Comparison of ENCODE assay signal across 15 cellular contexts in genomic region chr21:43806017-43806710, GRCh38. TPM values are rescaled to one million over a fixed set of nuclear protein-coding genes. Genes with fewer than 3 reads are reported as not detected.
DNase-seq lines count a peak whose midpoint lies in the region; ATAC-seq and TF ChIP-seq lines count a peak whose summit lies in the region.
"Had no signal": no experiment of that assay in that cellular context is flagged by ENCODE, and none has a peak within 500 bp of the region (broad histone marks: within the 10 kb centered on the region; RNA-seq: fewer than 3 reads in every experiment).

No MANE protein-coding gene starts in this region.

- in situ Hi-C loops in GM13977 (cut with MboI; ENCODE audit: low pct_unique_long_range_greater_than_20kb, low sequenced_read_pairs, unreplicated experiment): no loop called here

- H3K9me3 Mint-ChIP-seq in activated T-helper 17 cell treated with anti-CD3 and anti-CD28 coated beads, Interleukin-2, amount 50 U/mL, for 72 hours: no peaks in the 10 kb centered on the region
- no peaks in the 10 kb centered on the region for H3K9me3 Mint-ChIP-seq in stimulated activated naive B cell treated with anti-CD40 and anti-IgM and Interleukin-4, amounts not matched to agents 10 μg/mL and 1 μg/mL and 100 μg/mL, for 72 hours

- peak overlapping the region; percentile 28 for H3K27ac Mint-ChIP-seq in activated T-helper 17 cell treated with anti-CD3 and anti-CD28 coated beads, Interleukin-2, amount 50 U/mL, for 72 hours
- H3K27ac Mint-ChIP-seq in stimulated activated naive B cell treated with anti-CD40 and anti-IgM and Interleukin-4, amounts not matched to agents 10 μg/mL and 1 μg/mL and 100 μg/mL, for 72 hours: peak overlapping the region; percentile 95

- no peak overlapping the region for H3K27ac ChIP-seq in right cardiac atrium (ENCODE audit: low read length)
- H3K27ac ChIP-seq: colonic mucosa, esophagus muscularis mucosa, hepatocyte, prostate gland, tibial artery had no signal

- no peak overlapping the region for H3K4me3 ChIP-seq in right cardiac atrium (ENCODE audit: low read length)
- H3K4me3 ChIP-seq: colonic mucosa, esophagus muscularis mucosa, hepatocyte, prostate gland, tibial artery had no signal

- peaks cover 3% of the 10 kb centered on the region for H3K4me1 Mint-ChIP-seq in activated T-helper 17 cell treated with anti-CD3 and anti-CD28 coated beads, Interleukin-2, amount 50 U/mL, for 72 hours
- H3K4me1 Mint-ChIP-seq in stimulated activated naive B cell treated with anti-CD40 and anti-IgM and Interleukin-4, amounts not matched to agents 10 μg/mL and 1 μg/mL and 100 μg/mL, for 72 hours: peaks cover 39 to 71% of the 10 kb centered on the region in 2 donors

- H3K36me3 Mint-ChIP-seq in activated T-helper 17 cell treated with anti-CD3 and anti-CD28 coated beads, Interleukin-2, amount 50 U/mL, for 72 hours (ENCODE audit: low read depth): peaks cover 40% of the 10 kb centered on the region
- peaks cover 51 to 72% of the 10 kb centered on the region in 2 donors for H3K36me3 Mint-ChIP-seq in stimulated activated naive B cell treated with anti-CD40 and anti-IgM and Interleukin-4, amounts not matched to agents 10 μg/mL and 1 μg/mL and 100 μg/mL, for 72 hours

- 83% methylated on average over 21 of the region's 21 CpGs for WGBS in right cardiac atrium

- no peak for ATAC-seq in right cardiac atrium
- peak; percentile 6 for ATAC-seq in HG03025 (IDR thresholded peaks at IDR 0.05; ENCODE audit: low FRiP score, unreplicated experiment)
- ATAC-seq in activated T-helper 17 cell treated with anti-CD3 and anti-CD28 coated beads, Interleukin-2, amount 50 U/mL, for 72 hours (replicated peaks): no peak
- ATAC-seq in stimulated activated naive B cell treated with anti-CD40 and anti-IgM and Interleukin-4, amounts not matched to agents 10 μg/mL and 1 μg/mL and 100 μg/mL, for 72 hours (replicated peaks): no peak
- ATAC-seq: left lobe of liver had no signal

- TF ChIP-seq CTCF in GM13977 (IDR thresholded peaks at IDR 0.05; ENCODE audit: extremely low read depth, insufficient read depth, missing control alignments): no peak

- no peak overlapping the region for H3K4me3 Mint-ChIP-seq in activated T-helper 17 cell treated with anti-CD3 and anti-CD28 coated beads, Interleukin-2, amount 50 U/mL, for 72 hours
- H3K4me3 Mint-ChIP-seq in stimulated activated naive B cell treated with anti-CD40 and anti-IgM and Interleukin-4, amounts not matched to agents 10 μg/mL and 1 μg/mL and 100 μg/mL, for 72 hours: peak overlapping the region; percentile 54 to 71

- H3K9me3 ChIP-seq in right cardiac atrium (ENCODE audit: control insufficient read depth, low read length): no peaks in the 10 kb centered on the region
- H3K9me3 ChIP-seq: colonic mucosa, esophagus muscularis mucosa, prostate gland, tibial artery had no signal

- no peaks in the 10 kb centered on the region for H3K4me1 ChIP-seq in right cardiac atrium (ENCODE audit: control insufficient read depth, insufficient read depth, low read length)
- H3K4me1 ChIP-seq: colonic mucosa, prostate gland had no signal

- intact Hi-C loops in right cardiac atrium (cut with DNase I) (loop anchor here in 2 of 4 donors (5.0 to 10.0 kb wide), 2 partner anchors 119 to 171 kb away; no protein-coding TSS in a partner anchor), cardiac septum (cut with DNase I) (no loop called here)

- H3K27me3 Mint-ChIP-seq in activated T-helper 17 cell treated with anti-CD3 and anti-CD28 coated beads, Interleukin-2, amount 50 U/mL, for 72 hours: no peaks in the 10 kb centered on the region
- no peaks in the 10 kb centered on the region for H3K27me3 Mint-ChIP-seq in stimulated activated naive B cell treated with anti-CD40 and anti-IgM and Interleukin-4, amounts not matched to agents 10 μg/mL and 1 μg/mL and 100 μg/mL, for 72 hours

- H3K27me3 ChIP-seq in right cardiac atrium (ENCODE audit: control insufficient read depth, insufficient read depth): no peaks in the 10 kb centered on the region
- H3K27me3 ChIP-seq: colonic mucosa, esophagus muscularis mucosa, hepatocyte had no signal

- DNase-seq in right cardiac atrium (peak in 2 of 3 donors; percentile 6 to 39), cardiac septum (ENCODE audit: low spot score) (no peak), GM13977 (ENCODE audit: low spot score) (no peak), RKO (ENCODE audit: low spot score) (no peak), NCI-H2029 treated with DMSO at 0.1 percent for 48 hours (lab: John Stamatoyannopoulos, UW) (no peak)
- no peak for DNase-seq in stimulated activated naive B cell treated with anti-CD40 and anti-IgM and Interleukin-4, amounts not matched to agents 10 μg/mL and 1 μg/mL and 100 μg/mL, for 72 hours
- DNase-seq: amygdala, colonic mucosa, tibial artery had no signal

RNA-seq across cellular contexts. Expression of gene RRP1, which starts 16.8 kb away (rescaled TPM):
- total RNA-seq in right cardiac atrium: 10 to 100 TPM in 3 of 4 donors, 1 to 10 TPM in 1; 9.6 to 12.9 (median 11.1) TPM
- polyA plus RNA-seq in right cardiac atrium: 7.2 TPM
- 10.3 TPM for total RNA-seq in cardiac septum
- 10 to 100 TPM; 33.3 to 57.4 TPM for total RNA-seq in activated T-helper 17 cell treated with anti-CD3 and anti-CD28 coated beads, Interleukin-2, amount 50 U/mL, for 72 hours

RNA-seq across cellular contexts. Expression of gene CSTB, which starts 30.1 kb away (rescaled TPM):
- total RNA-seq in right cardiac atrium (10 to 100 TPM; 28.6 to 36.2 (median 31.8) TPM), cardiac septum (34.6 TPM)
- polyA plus RNA-seq in right cardiac atrium: 57.5 TPM
- 10 to 100 TPM; 32.5 to 33.6 TPM for total RNA-seq in activated T-helper 17 cell treated with anti-CD3 and anti-CD28 coated beads, Interleukin-2, amount 50 U/mL, for 72 hours

RNA-seq across cellular contexts. Expression of gene AGPAT3, which starts 58.9 kb away (rescaled TPM):
- total RNA-seq in right cardiac atrium (10 to 100 TPM; 50.6 to 71.1 (median 62.5) TPM), cardiac septum (51.5 TPM)
- 32.0 TPM for polyA plus RNA-seq in right cardiac atrium
- total RNA-seq in activated T-helper 17 cell treated with anti-CD3 and anti-CD28 coated beads, Interleukin-2, amount 50 U/mL, for 72 hours: 10 to 100 TPM; 44.8 to 100.0 TPM

Comparison
In these comparisons a context has a peak if more than half of its experiments do, and no peak if none do; other contexts are left out.
1. DNase-seq: peak in right cardiac atrium (2 of 3); none in cardiac septum (single experiment), stimulated activated naive B cell treated with anti-CD40 and anti-IgM and Interleukin-4, amounts not matched to agents 10 μg/mL and 1 μg/mL and 100 μg/mL, for 72 hours (single experiment), GM13977 (single experiment), RKO (single experiment) and NCI-H2029 treated with DMSO at 0.1 percent for 48 hours (single experiment).